In the genomic region with DNA sequence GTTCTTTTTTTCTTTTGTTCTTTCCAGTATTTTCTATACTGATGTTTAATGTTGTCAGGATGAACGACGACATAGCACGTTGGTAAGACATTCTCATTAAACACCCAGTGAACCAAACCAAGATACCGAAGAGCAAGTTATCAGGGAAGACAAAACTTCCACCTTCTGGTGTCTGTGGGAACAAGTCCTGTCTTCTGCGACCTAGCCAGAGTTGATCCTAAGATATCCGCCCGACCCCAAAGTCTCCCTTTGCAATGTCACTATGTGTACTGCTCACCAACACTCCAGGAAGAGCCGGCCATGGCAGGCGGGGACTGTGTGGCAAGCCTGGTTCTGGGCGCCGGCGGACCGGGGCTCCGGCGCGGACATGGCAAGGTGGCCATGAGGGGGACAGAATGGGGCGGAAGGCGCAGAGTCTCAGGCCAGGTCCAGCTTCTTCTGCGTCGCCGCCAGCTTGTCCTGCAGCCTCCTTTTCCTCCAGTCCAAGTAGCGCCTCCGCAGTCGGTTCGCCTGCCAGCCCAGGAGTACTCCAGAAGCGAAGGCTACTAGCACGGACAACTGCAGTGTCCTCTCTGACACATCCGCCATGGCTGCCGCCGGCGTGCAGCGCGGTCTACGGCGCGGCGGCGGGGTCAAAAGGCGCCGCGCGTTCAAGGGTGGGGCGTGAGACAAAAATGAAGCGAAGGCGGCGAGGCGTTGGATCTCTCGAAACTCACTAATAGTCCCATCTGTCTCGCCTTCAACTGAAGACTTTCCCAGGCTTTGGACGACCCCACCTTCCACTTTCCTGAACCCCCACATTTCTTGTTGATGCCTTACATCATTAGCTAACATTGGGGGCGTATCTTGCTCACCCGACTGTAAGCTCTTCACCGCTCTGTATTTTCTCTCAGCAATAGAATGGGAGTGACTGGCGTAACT, we compare ENCODE assay signal across 8 cellular contexts. TPM values are rescaled to one million over a fixed set of nuclear protein-coding genes. Genes with fewer than 3 reads are reported as not detected.
DNase-seq lines count a peak whose midpoint lies in the region; ATAC-seq and TF ChIP-seq lines count a peak whose summit lies in the region.

A gene with protein sequence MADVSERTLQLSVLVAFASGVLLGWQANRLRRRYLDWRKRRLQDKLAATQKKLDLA (minus strand): TSS at position 610 of the 921 bp plus-strand sequence. CDS start 22 bp downstream, at position 588.

- intact Hi-C loops in PC-9 (cut with micrococcal nuclease; ENCODE audit: unreplicated experiment) = no loop called here

- H3K27ac ChIP-seq in HUES6 (ENCODE audit: low read depth, low read length) = no peak within 1 kb of the TSS; the same call in 1 of the 2 replicates
- H3K27ac ChIP-seq in PC-9 = peak within 1 kb of the TSS; percentile 41
- H3K27ac ChIP-seq in muscle layer of colon (ENCODE audit: low read depth, low read length) = peak within 1 kb of the TSS; percentile 52

- H3K27me3 Mint-ChIP-seq in activated T-cell treated with anti-CD3 and anti-CD28 coated beads, Interleukin-2, amount 50 U/mL, for 4 hours (ENCODE audit: low read depth) = peaks cover 29% of the 10 kb centered on the region

- peak within 1 kb of the TSS; percentile 97 for H3K4me3 Mint-ChIP-seq in activated T-cell treated with anti-CD3 and anti-CD28 coated beads, Interleukin-2, amount 50 U/mL, for 4 hours

- peak within 1 kb of the TSS; percentile 94 for H2AFZ ChIP-seq in PC-9

- H4K20me1 ChIP-seq in PC-9 (ENCODE audit: insufficient read depth) = no peaks in the 10 kb centered on the region

- peak; percentile 94 for ATAC-seq in GM21447 (IDR thresholded peaks at IDR 0.05; ENCODE audit: unreplicated experiment)
- peak; percentile 92 to 95 for ATAC-seq in activated T-cell treated with anti-CD3 and anti-CD28 coated beads, Interleukin-2, amount 50 U/mL, for 4 hours

- peak within 1 kb of the TSS; percentile 72 for H3K4me2 ChIP-seq in PC-9

- no peak for TF ChIP-seq CTCF in PC-9 (conservative IDR thresholded peaks at IDR 0.05)

- H3K36me3 ChIP-seq in HUES6 (ENCODE audit: control insufficient read depth, insufficient read depth, low read length) (0 out of 2 replicates have a peak, but pooled peaks cover 8% of the 10 kb centered on the region), PC-9 (ENCODE audit: low read depth) (no peaks in the 10 kb centered on the region), muscle layer of colon (ENCODE audit: insufficient read depth, low read length) (no peaks in the 10 kb centered on the region)

- TF ChIP-seq POLR2A in erythroblast (IDR thresholded peaks at IDR 0.05; ENCODE audit: low read length) = peak; percentile 87

- H3F3A ChIP-seq in PC-9 (ENCODE audit: insufficient read depth, low read depth) = no peaks in the 10 kb centered on the region

- no peaks in the 10 kb centered on the region for H3K9me2 ChIP-seq in PC-9 (ENCODE audit: insufficient read depth)

- BruUV-seq in PC-9 (replicated peaks; lab: Mats Ljungman, UMichigan) = TSS peak; percentile 78

- H3K9me3 Mint-ChIP-seq in activated T-cell treated with anti-CD3 and anti-CD28 coated beads, Interleukin-2, amount 50 U/mL, for 4 hours = no peaks in the 10 kb centered on the region

- peaks cover 19% of the 10 kb centered on the region for H3K36me3 Mint-ChIP-seq in activated T-cell treated with anti-CD3 and anti-CD28 coated beads, Interleukin-2, amount 50 U/mL, for 4 hours (ENCODE audit: insufficient read depth)

- CTCF ChIA-PET in PC-9 (lab: Charles Lee) = no interaction called here

- H3K4me1 Mint-ChIP-seq in activated T-cell treated with anti-CD3 and anti-CD28 coated beads, Interleukin-2, amount 50 U/mL, for 4 hours (ENCODE audit: low read depth) = peaks cover 21% of the 10 kb centered on the region

- POLR2A ChIA-PET in PC-9 (lab: Charles Lee; ENCODE audit: unreplicated experiment) = no interaction called here

- H3K4me1 ChIP-seq in HUES6 (ENCODE audit: control insufficient read depth, insufficient read depth, low read length) (no peaks in the 10 kb centered on the region), PC-9 (replicated peaks; ENCODE audit: insufficient read depth) (peaks cover 12% of the 10 kb centered on the region; the same call in 1 of the 2 replicates), muscle layer of colon (ENCODE audit: insufficient read depth, low read length) (no peaks in the 10 kb centered on the region)

- H3K27me3 ChIP-seq in HUES6 (ENCODE audit: control insufficient read depth, insufficient read depth, low read length) = no peaks in the 10 kb centered on the region
- peaks cover 23% of the 10 kb centered on the region; the same call in 1 of the 2 replicates for H3K27me3 ChIP-seq in PC-9 (ENCODE audit: insufficient read depth, low read depth)
- H3K27me3 ChIP-seq in muscle layer of colon (ENCODE audit: control insufficient read depth in 1 of 2, insufficient read depth in 2 of 2, low read length in 2 of 2) = no peaks in the 10 kb centered on the region

- H3K4me3 ChIP-seq in HUES6 (ENCODE audit: low read depth, low read length) (peak within 1 kb of the TSS; percentile 88), PC-9 (peak within 1 kb of the TSS; percentile 75), muscle layer of colon (ENCODE audit: low read depth in 1 of 2, low read length in 2 of 2) (peak within 1 kb of the TSS; percentile 56 to 93)

- H3K9me3 ChIP-seq in HUES6 (ENCODE audit: control insufficient read depth, insufficient read depth, low read depth, low read length) = peaks cover 30% of the 10 kb centered on the region
- H3K9me3 ChIP-seq in PC-9 (ENCODE audit: insufficient read depth, low read depth) = no peaks in the 10 kb centered on the region
- H3K9me3 ChIP-seq in muscle layer of colon (ENCODE audit: low read length) = no peaks in the 10 kb centered on the region

- H3K9ac ChIP-seq in HUES6 (ENCODE audit: low read length) = peak within 1 kb of the TSS; percentile 88
- peak within 1 kb of the TSS; percentile 35 for H3K9ac ChIP-seq in muscle layer of colon (ENCODE audit: low read length)

- DNase-seq in DMS 273 (lab: John Stamatoyannopoulos, UW; ENCODE audit: unreplicated experiment) = peak; percentile 87
- peak; percentile 61 to 65 for DNase-seq in PC-9
- DNase-seq in activated T-cell treated with anti-CD3 and anti-CD28 coated beads, Interleukin-2, amount 50 U/mL, for 4 hours = peak; percentile 58
- DNase-seq in erythroblast (lab: John Stamatoyannopoulos, UW) = peak; percentile 87 to 88
- peak; percentile 17 to 37 for DNase-seq in stimulated activated CD8-positive, alpha-beta memory T cell treated with anti-CD3 and anti-CD28 coated beads, Interleukin-7, amount 100 ng/mL, for 48 hours (ENCODE audit: extremely low read depth in 1 of 2, low read depth in 1 of 2)

- peaks cover 16% of the 10 kb centered on the region for H3K79me2 ChIP-seq in PC-9 (ENCODE audit: low read depth)

RNA-seq across cellular contexts. Expression of the gene that starts here (rescaled TPM):
- total RNA-seq in PC-9 (2021) = 36.4 and 53.8 TPM in 2 replicates
- 100 to 1,000 TPM in 1 of 3 donors, 10 to 100 TPM in 2; 35.4 to 104 (median 65.0) TPM for total RNA-seq in activated T-cell treated with anti-CD3 and anti-CD28 coated beads, Interleukin-2, amount 50 U/mL, for 4 hours

Comparison
In these comparisons a context has a peak if more than half of its experiments do, and no peak if none do; other contexts are left out.
1. DNase-seq: peak in every context shown above with its lines; median percentile 88 in erythroblast; 87 in DMS 273; 63 in PC-9; 58 in activated T-cell treated with anti-CD3 and anti-CD28 coated beads, Interleukin-2, amount 50 U/mL, for 4 hours; 27 in stimulated activated CD8-positive, alpha-beta memory T cell treated with anti-CD3 and anti-CD28 coated beads, Interleukin-7, amount 100 ng/mL, for 48 hours.